In the genomic region with DNA sequence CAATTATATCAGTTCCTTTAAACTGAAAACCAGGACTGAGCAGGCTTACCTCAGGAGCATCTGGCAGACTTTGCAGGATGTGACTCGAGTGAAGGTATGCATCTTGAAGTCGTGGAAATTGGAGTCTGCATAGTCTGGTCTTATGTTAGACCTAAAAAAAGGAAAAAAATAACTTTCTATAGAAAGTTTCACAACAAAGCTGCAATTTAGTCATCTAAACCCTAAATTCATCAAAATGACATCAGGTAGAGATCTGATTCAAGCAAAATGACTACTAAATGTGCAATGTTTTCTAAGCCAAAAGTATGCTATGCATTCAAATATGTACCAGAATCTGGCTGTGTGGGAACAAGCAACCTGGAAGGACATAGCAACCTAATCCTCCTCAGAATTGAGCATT, we compare ENCODE assay signal across 17 cellular contexts.
DNase-seq lines count a peak whose midpoint lies in the region; ATAC-seq and TF ChIP-seq lines count a peak whose summit lies in the region.
"Had no signal": no experiment of that assay in that cellular context is flagged by ENCODE, and none has a peak within 500 bp of the region (broad histone marks: within the 10 kb centered on the region; RNA-seq: fewer than 3 reads in every experiment).

No MANE protein-coding gene starts in this region.

- no peak overlapping the region for H3K4me3 ChIP-seq in AG04449 (ENCODE audit: low read depth, low read length)
- no peak overlapping the region for H3K4me3 ChIP-seq in IMR-90 (ENCODE audit: insufficient read depth, low read depth, low read length)
- H3K4me3 ChIP-seq: BLaER1 treated with 17β-estradiol and CSF1 and Interleukin-3, amounts not matched to agents 10 nM and 100 nM had no signal

- no peak overlapping the region for H3K27ac Mint-ChIP-seq in T-helper 2 cell treated with Interferon-gamma antibody and Interleukin-4, amounts not matched to agents 5 μg/mL and 100 μg/mL, for 36 hours
- H3K27ac Mint-ChIP-seq: CD8-positive, alpha-beta T cell had no signal

- H3K27ac ChIP-seq in IMR-90 (ENCODE audit: insufficient read depth, low read length) (no peak overlapping the region), foreskin keratinocyte (no peak overlapping the region)
- H3K27ac ChIP-seq: BLaER1 treated with 17β-estradiol and CSF1 and Interleukin-3, amounts not matched to agents 10 nM and 100 nM had no signal

- H2BK20ac ChIP-seq in IMR-90 (ENCODE audit: low read depth, low read length) = no peak overlapping the region

- dilution Hi-C loops in IMR-90 (cut with HindIII; ENCODE audit: low sequenced_read_pairs, unreplicated experiment) = no loop called here

- H3K27me3 ChIP-seq in IMR-90 (ENCODE audit: control insufficient read depth, insufficient read depth, low read length) = no peaks in the 10 kb centered on the region
- no peaks in the 10 kb centered on the region for H3K27me3 ChIP-seq in foreskin keratinocyte
- H3K27me3 ChIP-seq: BLaER1 treated with 17β-estradiol and CSF1 and Interleukin-3, amounts not matched to agents 10 nM and 100 nM had no signal

- TF ChIP-seq CTCF in AG04449 (IDR thresholded peaks at IDR 0.05; ENCODE audit: insufficient read depth, low read length, missing control alignments) (no peak), IMR-90 (conservative IDR thresholded peaks at IDR 0.05; ENCODE audit: low read depth, low read length) (no peak), foreskin keratinocyte (conservative IDR thresholded peaks at IDR 0.05) (no peak)

- intact Hi-C loops in IMR-90 (cut with micrococcal nuclease) = no loop called here

- no peaks in the 10 kb centered on the region for H3K9me3 ChIP-seq in IMR-90 (ENCODE audit: control insufficient read depth, insufficient read depth, low read length)

- H4K91ac ChIP-seq in IMR-90 (ENCODE audit: insufficient read depth, low read depth, low read length) = no peak overlapping the region

- no CpG with 5 or more reads among the region's 2 CpGs for WGBS in IMR-90 (ENCODE audit: extremely low coverage in 2 of 2, insufficient read length in 1 of 2), 2 experiments

- H2AK5ac ChIP-seq in IMR-90 (ENCODE audit: low read depth, low read length) = no peak overlapping the region

- no peak overlapping the region for H3K23ac ChIP-seq in IMR-90 (ENCODE audit: low read depth, low read length)

- no peak overlapping the region for H3K56ac ChIP-seq in IMR-90 (ENCODE audit: extremely low read depth, insufficient read depth, low read length)

- in situ Hi-C loops in IMR-90 (cut with MboI; ENCODE audit: low sequenced_read_pairs) = no loop called here

- no peaks in the 10 kb centered on the region for H3K4me1 Mint-ChIP-seq in T-helper 2 cell treated with Interferon-gamma antibody and Interleukin-4, amounts not matched to agents 5 μg/mL and 100 μg/mL, for 36 hours (ENCODE audit: low read depth)

- ATAC-seq in IMR-90 (ENCODE audit: low read depth) (no peak), foreskin keratinocyte (peak; percentile 26), GM18502 (IDR thresholded peaks at IDR 0.05; ENCODE audit: poor library complexity, unreplicated experiment) (no peak), GM19467 (IDR thresholded peaks at IDR 0.05; ENCODE audit: unreplicated experiment) (no peak), GM18868 (IDR thresholded peaks at IDR 0.05; ENCODE audit: unreplicated experiment) (no peak)
- ATAC-seq: CD8-positive, alpha-beta T cell had no signal

- POLR2A ChIA-PET in AG04449 (lab: Yijun Ruan, JAX) (no interaction called here), IMR-90 (lab: Charles Lee; ENCODE audit: unreplicated experiment) (no interaction called here)

- H3K9ac ChIP-seq in IMR-90 (ENCODE audit: low read depth, low read length) = no peak overlapping the region
- H3K9ac ChIP-seq: BLaER1 treated with 17β-estradiol and CSF1 and Interleukin-3, amounts not matched to agents 10 nM and 100 nM had no signal

- TF ChIP-seq RAD21 in IMR-90 (IDR thresholded peaks at IDR 0.05; ENCODE audit: low read length) = no peak

- H3K9me1 ChIP-seq in IMR-90 (ENCODE audit: insufficient read depth, low read length) = no peaks in the 10 kb centered on the region

- H2AFZ ChIP-seq in IMR-90 (replicated peaks; ENCODE audit: low read length, poor library complexity) = no peak overlapping the region

- no peak overlapping the region for H3K18ac ChIP-seq in IMR-90 (ENCODE audit: low read depth, low read length)

- H3K14ac ChIP-seq in IMR-90 (replicated peaks; ENCODE audit: low read depth, low read length) = no peak overlapping the region

- no peak overlapping the region for H3K4me3 Mint-ChIP-seq in T-helper 2 cell treated with Interferon-gamma antibody and Interleukin-4, amounts not matched to agents 5 μg/mL and 100 μg/mL, for 36 hours
- H3K4me3 Mint-ChIP-seq: CD8-positive, alpha-beta T cell had no signal

- no peak overlapping the region for H3K4ac ChIP-seq in IMR-90 (ENCODE audit: low read depth, low read length)

- TF ChIP-seq POLR2A in IMR-90 (IDR thresholded peaks at IDR 0.05; ENCODE audit: low read depth, low read length) = no peak

- no peaks in the 10 kb centered on the region for H3K4me1 ChIP-seq in IMR-90 (ENCODE audit: control insufficient read depth, insufficient read depth, low read length)
- no peaks in the 10 kb centered on the region for H3K4me1 ChIP-seq in foreskin keratinocyte
- H3K4me1 ChIP-seq: BLaER1 treated with 17β-estradiol and CSF1 and Interleukin-3, amounts not matched to agents 10 nM and 100 nM had no signal

- no peaks in the 10 kb centered on the region for H3K27me3 Mint-ChIP-seq in T-helper 2 cell treated with Interferon-gamma antibody and Interleukin-4, amounts not matched to agents 5 μg/mL and 100 μg/mL, for 36 hours (ENCODE audit: low read depth)

- CTCF ChIA-PET in AG04449 (lab: Yijun Ruan, JAX) = no interaction called here
- CTCF ChIA-PET in IMR-90 (lab: Yijun Ruan, JAX) = no interaction called here

- H2BK5ac ChIP-seq in IMR-90 (ENCODE audit: low read depth, low read length, poor library complexity, severe bottlenecking) = no peak overlapping the region

- no peak overlapping the region for H4K8ac ChIP-seq in IMR-90 (ENCODE audit: low read depth in 2 of 2, low read length in 2 of 2)

- peak; percentile 28 for DNase-seq in AG04449 (ENCODE audit: low read depth, low spot score)
- DNase-seq in IMR-90 = peak; percentile 4
- peak; percentile 23 for DNase-seq in astrocyte of the hippocampus (ENCODE audit: low read depth, low spot score)
- peak in 1 of 2 donors; percentile 59 for DNase-seq in foreskin keratinocyte
- no peak for DNase-seq in T-helper 2 cell treated with Interferon-gamma antibody and Interleukin-4, amounts not matched to agents 5 μg/mL and 100 μg/mL, for 36 hours (ENCODE audit: low spot score)
- DNase-seq: CD8-positive, alpha-beta T cell; DMS53; EL; KBM-7; NCI-H1417 treated with DMSO at 0.1 percent for 48 hours; NCI-H1930; NCI-H774; SHP77 treated with DMSO at 0.1 percent for 48 hours had no signal

- H2BK120ac ChIP-seq in IMR-90 (ENCODE audit: low read depth, low read length) = no peak overlapping the region

- H3K36me3 Mint-ChIP-seq in T-helper 2 cell treated with Interferon-gamma antibody and Interleukin-4, amounts not matched to agents 5 μg/mL and 100 μg/mL, for 36 hours (ENCODE audit: low read depth) = no peaks in the 10 kb centered on the region

- no peak overlapping the region for H2BK15ac ChIP-seq in IMR-90 (ENCODE audit: low read depth, low read length)

- no peak overlapping the region for H2AK9ac ChIP-seq in IMR-90 (replicated peaks; ENCODE audit: low read depth, low read length, poor library complexity)

- H4K5ac ChIP-seq in IMR-90 (ENCODE audit: low read depth, low read length) = no peak overlapping the region

- H4K20me1 ChIP-seq in IMR-90 (ENCODE audit: insufficient read depth, low read length) = no peaks in the 10 kb centered on the region
- H4K20me1 ChIP-seq: BLaER1 treated with 17β-estradiol and CSF1 and Interleukin-3, amounts not matched to agents 10 nM and 100 nM had no signal

- H3K9me3 Mint-ChIP-seq in T-helper 2 cell treated with Interferon-gamma antibody and Interleukin-4, amounts not matched to agents 5 μg/mL and 100 μg/mL, for 36 hours = no peaks in the 10 kb centered on the region
- H3K9me3 Mint-ChIP-seq: CD8-positive, alpha-beta T cell had no signal

- H3K4me2 ChIP-seq in IMR-90 (ENCODE audit: low read depth, low read length) = no peak overlapping the region
- H3K4me2 ChIP-seq: BLaER1 treated with 17β-estradiol and CSF1 and Interleukin-3, amounts not matched to agents 10 nM and 100 nM had no signal

- H3K79me1 ChIP-seq in IMR-90 (ENCODE audit: low read depth in 1 of 2, low read length in 2 of 2) = no peaks in the 10 kb centered on the region

- no peaks in the 10 kb centered on the region for H3K36me3 ChIP-seq in IMR-90 (ENCODE audit: control insufficient read depth, insufficient read depth, low read length)

- no TSS peak for BruUV-seq in IMR-90 (replicated peaks; lab: Mats Ljungman, UMichigan)

TF ChIP-seq in IMR-90, 13 proteins besides CTCF, POLR2A, EP300 and RAD21 (continues in another document):
- TF ChIP-seq RFX5 (IDR thresholded peaks at IDR 0.05; ENCODE audit: low read depth, low read length) = no peak
- no peak for TF ChIP-seq BHLHE40 (IDR thresholded peaks at IDR 0.05; ENCODE audit: low read depth, low read length)
- TF ChIP-seq NFE2L2 (IDR thresholded peaks at IDR 0.05; ENCODE audit: low read depth, low read length) = no peak
- no peak for TF ChIP-seq MAZ (IDR thresholded peaks at IDR 0.05; ENCODE audit: borderline replicate concordance, low read depth, low read length)
- no peak for TF ChIP-seq FOS (IDR thresholded peaks at IDR 0.05; ENCODE audit: low read depth, low read length)
- TF ChIP-seq, protein P1, sequence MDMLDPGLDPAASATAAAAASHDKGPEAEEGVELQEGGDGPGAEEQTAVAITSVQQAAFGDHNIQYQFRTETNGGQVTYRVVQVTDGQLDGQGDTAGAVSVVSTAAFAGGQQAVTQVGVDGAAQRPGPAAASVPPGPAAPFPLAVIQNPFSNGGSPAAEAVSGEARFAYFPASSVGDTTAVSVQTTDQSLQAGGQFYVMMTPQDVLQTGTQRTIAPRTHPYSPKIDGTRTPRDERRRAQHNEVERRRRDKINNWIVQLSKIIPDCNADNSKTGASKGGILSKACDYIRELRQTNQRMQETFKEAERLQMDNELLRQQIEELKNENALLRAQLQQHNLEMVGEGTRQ (IDR thresholded peaks at IDR 0.05; ENCODE audit: low read depth, low read length) = no peak
- TF ChIP-seq, protein P2, sequence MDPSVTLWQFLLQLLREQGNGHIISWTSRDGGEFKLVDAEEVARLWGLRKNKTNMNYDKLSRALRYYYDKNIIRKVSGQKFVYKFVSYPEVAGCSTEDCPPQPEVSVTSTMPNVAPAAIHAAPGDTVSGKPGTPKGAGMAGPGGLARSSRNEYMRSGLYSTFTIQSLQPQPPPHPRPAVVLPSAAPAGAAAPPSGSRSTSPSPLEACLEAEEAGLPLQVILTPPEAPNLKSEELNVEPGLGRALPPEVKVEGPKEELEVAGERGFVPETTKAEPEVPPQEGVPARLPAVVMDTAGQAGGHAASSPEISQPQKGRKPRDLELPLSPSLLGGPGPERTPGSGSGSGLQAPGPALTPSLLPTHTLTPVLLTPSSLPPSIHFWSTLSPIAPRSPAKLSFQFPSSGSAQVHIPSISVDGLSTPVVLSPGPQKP (IDR thresholded peaks at IDR 0.05; ENCODE audit: borderline replicate concordance, low read depth, low read length) = no peak
- no peak for TF ChIP-seq RCOR1 (IDR thresholded peaks at IDR 0.05; ENCODE audit: insufficient replicate concordance, low read length)
- TF ChIP-seq MAFK (IDR thresholded peaks at IDR 0.05; ENCODE audit: low read depth, low read length) = no peak
- TF ChIP-seq SMC3 (IDR thresholded peaks at IDR 0.05; ENCODE audit: low read depth, low read length) = no peak
